23 cellular contexts compared by ENCODE assay signal in genomic region chr20:54860716-54861115, GRCh38.
"Had no signal": no experiment of that assay in that cellular context is flagged by ENCODE, and none has a peak within 500 bp of the region (broad histone marks: within the 10 kb centered on the region; RNA-seq: fewer than 3 reads in every experiment).

No MANE protein-coding gene starts in this region.

- H3K9me3 ChIP-seq: esophagus muscularis mucosa, gastroesophageal sphincter, heart left ventricle, left lung, lower lobe of right lung, mucosa of descending colon had no signal

- H3K4me1 ChIP-seq: esophagus muscularis mucosa, foreskin keratinocyte, gastroesophageal sphincter, heart left ventricle, left lung, lower lobe of right lung had no signal

- DNase-seq: dermis blood vessel endothelial cell; dorsolateral prefrontal cortex; effector CD4-positive, alpha-beta T cell; effector memory CD4-positive, alpha-beta T cell; foreskin keratinocyte; heart left ventricle; hypothalamus; left cardiac atrium; left lung; left ventricle myocardium superior; lower lobe of right lung; mesenchymal stem cell; mucosa of descending colon; naive B cell had no signal

- FAIRE-seq: colon, endothelial cell of umbilical vein, frontal cortex, islet of Langerhans, keratinocyte had no signal

- H3K4me2 ChIP-seq: hepatocyte had no signal

- H3K4me3 ChIP-seq: coronary artery, dorsolateral prefrontal cortex, esophagus muscularis mucosa, gastroesophageal sphincter, heart left ventricle, hepatocyte, left lung, lower lobe of right lung, mucosa of descending colon had no signal

- H2AFZ ChIP-seq: hepatocyte had no signal

- H3K27ac ChIP-seq: coronary artery, dorsolateral prefrontal cortex, esophagus muscularis mucosa, foreskin keratinocyte, gastroesophageal sphincter, heart left ventricle, hepatocyte, left lung, lower lobe of right lung had no signal

- H3K27me3 ChIP-seq: esophagus muscularis mucosa, foreskin keratinocyte, gastroesophageal sphincter, heart left ventricle, hepatocyte, left lung had no signal

- H3K79me2 ChIP-seq: hepatocyte had no signal

- H3K36me3 ChIP-seq: esophagus muscularis mucosa, gastroesophageal sphincter, heart left ventricle, left lung, lower lobe of right lung had no signal
